In genomic region chr19:37930416-37930815, GRCh38 we compare ENCODE assay signal across 20 cellular contexts. TPM values are rescaled to one million over a fixed set of nuclear protein-coding genes. Genes with fewer than 3 reads are reported as not detected.
DNase-seq lines count a peak whose midpoint lies in the region; ATAC-seq, FAIRE-seq and TF ChIP-seq lines count a peak whose summit lies in the region.
"Had no signal": no experiment of that assay in that cellular context is flagged by ENCODE, and none has a peak within 500 bp of the region (broad histone marks: within the 10 kb centered on the region; RNA-seq: fewer than 3 reads in every experiment).

No MANE protein-coding gene starts in this region.

- intact Hi-C loops in PC-3 (cut with micrococcal nuclease): no loop called here

- H3K9me2 ChIP-seq in GM23248 (ENCODE audit: insufficient read depth) (no peaks in the 10 kb centered on the region), PC-3 (replicated peaks; ENCODE audit: low read length) (no peaks in the 10 kb centered on the region)

- H3K9me3 ChIP-seq in GM23248 (ENCODE audit: low read depth) (no peaks in the 10 kb centered on the region), PC-3 (ENCODE audit: low read length) (no peaks in the 10 kb centered on the region), H1 (ENCODE audit: insufficient read depth in 2 of 2, low read depth in 1 of 2, low read length in 1 of 2) (peaks cover 0 to 3% of the 10 kb centered on the region in 2 experiments; a peak in 2 of 4 replicates)
- H3K9me3 ChIP-seq: BE2C, SJSA1 had no signal

- H3K23ac ChIP-seq in H1 (ENCODE audit: insufficient read length): no peak overlapping the region

- DNase-seq in GM23248 (peak; percentile 27), PC-3 (peak; percentile 44), H1 (ENCODE audit: low read depth in 1 of 2, low spot score in 2 of 2) (no peak), NCI-H748 treated with DMSO at 0.1 percent for 48 hours (lab: John Stamatoyannopoulos, UW) (no peak)
- no peak for DNase-seq in stimulated activated naive B cell treated with anti-CD40 and anti-IgM and Interleukin-4, amounts not matched to agents 10 μg/mL and 1 μg/mL and 100 μg/mL, for 72 hours
- DNase-seq: activated CD4-positive, alpha-beta T cell treated with anti-CD3 and anti-CD28 coated beads, Interleukin-2, amount 10 ng/mL, durations not matched to agents 24 days and 14 days; activated naive CD4-positive, alpha-beta T cell treated with Interleukin-2 at 50 U/mL for 16 hours; BE2C; DMS153; erythroblast; NCI-H1694; NCI-H446 treated with DMSO at 0.1 percent for 48 hours had no signal

- H3K79me1 ChIP-seq in H1 (ENCODE audit: low read depth, low read length): peaks cover 30% of the 10 kb centered on the region

- H3K4me3 ChIP-seq in GM23248 (no peak overlapping the region), PC-3 (ENCODE audit: low read length) (no peak overlapping the region), H1 (ENCODE audit: extremely low read depth in 1 of 4, insufficient read depth in 2 of 4, low read depth in 3 of 4, low read length in 4 of 4) (no peak overlapping the region)
- H3K4me3 ChIP-seq: SJSA1 had no signal

- TF ChIP-seq EP300 in H1 (IDR thresholded peaks at IDR 0.05; ENCODE audit: borderline replicate concordance in 1 of 2, low read depth in 2 of 2, low read length in 2 of 2): no peak

- H3K4me3 Mint-ChIP-seq in stimulated activated naive B cell treated with anti-CD40 and anti-IgM and Interleukin-4, amounts not matched to agents 10 μg/mL and 1 μg/mL and 100 μg/mL, for 72 hours: no peak overlapping the region
- H3K4me3 Mint-ChIP-seq: activated CD4-positive, alpha-beta T cell treated with anti-CD3 and anti-CD28 coated beads, Interleukin-2, amount 10 ng/mL, durations not matched to agents 24 days and 14 days had no signal

- H2BK5ac ChIP-seq in H1 (ENCODE audit: low read depth, low read length): peak overlapping the region; percentile 26; the same call in 1 of the 2 replicates

- FAIRE-seq in H1 (lab: Jason Lieb, UNC): no peak
- FAIRE-seq: GM18507, keratinocyte had no signal

- no peak overlapping the region for H3K14ac ChIP-seq in H1 (ENCODE audit: insufficient read length)

- peaks cover 0 to under 1% of the 10 kb centered on the region in 2 donors for H3K9me3 Mint-ChIP-seq in stimulated activated naive B cell treated with anti-CD40 and anti-IgM and Interleukin-4, amounts not matched to agents 10 μg/mL and 1 μg/mL and 100 μg/mL, for 72 hours
- H3K9me3 Mint-ChIP-seq: activated CD4-positive, alpha-beta T cell treated with anti-CD3 and anti-CD28 coated beads, Interleukin-2, amount 10 ng/mL, durations not matched to agents 24 days and 14 days had no signal

- ATAC-seq in PC-3 (no peak), GM21529 (IDR thresholded peaks at IDR 0.05; ENCODE audit: unreplicated experiment) (no peak), HG02763 (IDR thresholded peaks at IDR 0.05; ENCODE audit: unreplicated experiment) (no peak)
- ATAC-seq in stimulated activated naive B cell treated with anti-CD40 and anti-IgM and Interleukin-4, amounts not matched to agents 10 μg/mL and 1 μg/mL and 100 μg/mL, for 72 hours (replicated peaks): no peak
- ATAC-seq: sciatic nerve had no signal

- H3K79me2 ChIP-seq in GM23248 (ENCODE audit: insufficient read depth) (peaks cover 100% of the 10 kb centered on the region), PC-3 (ENCODE audit: low read length) (peaks cover 87% of the 10 kb centered on the region), H1 (ENCODE audit: control insufficient read depth in 1 of 2, insufficient read depth in 2 of 2, low read length in 2 of 2) (peaks cover 2 to 64% of the 10 kb centered on the region in 2 experiments)

- H2BK120ac ChIP-seq in H1 (replicated peaks; ENCODE audit: low read depth, low read length): no peak overlapping the region

- H3K36me3 Mint-ChIP-seq in stimulated activated naive B cell treated with anti-CD40 and anti-IgM and Interleukin-4, amounts not matched to agents 10 μg/mL and 1 μg/mL and 100 μg/mL, for 72 hours: peaks cover 36 to 55% of the 10 kb centered on the region in 2 donors

- no peak overlapping the region; the same call in 1 of the 2 replicates for H2BK15ac ChIP-seq in H1 (ENCODE audit: low read length)

- no peak for TF ChIP-seq RAD21 in H1 (IDR thresholded peaks at IDR 0.05 in 1 of 2, conservative IDR thresholded peaks at IDR 0.05 in 1 of 2; ENCODE audit: low read depth in 2 of 2, low read length in 2 of 2)

- H3F3A ChIP-seq in GM23248 (ENCODE audit: insufficient read depth) (no peaks in the 10 kb centered on the region), PC-3 (ENCODE audit: low read length, unreplicated experiment) (peaks cover 4% of the 10 kb centered on the region)

- H3K56ac ChIP-seq in H1 (replicated peaks; ENCODE audit: insufficient read length, low read depth, low read length): no peak overlapping the region

- peak overlapping the region; percentile 23 for H4K5ac ChIP-seq in H1 (ENCODE audit: insufficient read length, low read depth, low read length)

- TF ChIP-seq CTCF in PC-3 (conservative IDR thresholded peaks at IDR 0.05; ENCODE audit: low read depth, low read length): no peak
- no peak for TF ChIP-seq CTCF in H1 (IDR thresholded peaks at IDR 0.05; ENCODE audit: control extremely low read depth in 1 of 3, insufficient read depth in 1 of 3, low read depth in 1 of 3, low read length in 3 of 3)

- H3K36me3 ChIP-seq in GM23248 (ENCODE audit: low read depth): no peaks in the 10 kb centered on the region
- peaks cover 18% of the 10 kb centered on the region for H3K36me3 ChIP-seq in PC-3 (ENCODE audit: low read depth, low read length)
- peaks cover 0 to 6% (median 1%) of the 10 kb centered on the region in 4 experiments; a peak in 2 of 8 replicates for H3K36me3 ChIP-seq in H1 (ENCODE audit: control insufficient read depth in 2 of 4, insufficient read depth in 4 of 4, low read length in 3 of 4)
- H3K36me3 ChIP-seq: BE2C had no signal

- no peak overlapping the region for H3K18ac ChIP-seq in H1 (ENCODE audit: extremely low read depth, low read length)

- no peak overlapping the region for H3K9ac ChIP-seq in GM23248
- H3K9ac ChIP-seq in PC-3 (ENCODE audit: low read length): no peak overlapping the region
- H3K9ac ChIP-seq in H1 (replicated peaks in 1 of 4; ENCODE audit: extremely low read depth in 1 of 4, low read depth in 3 of 4, low read length in 3 of 4): no peak overlapping the region

- POLR2A ChIA-PET in PC-3 (lab: Charles Lee; ENCODE audit: unreplicated experiment) (no interaction called here), H1 (lab: Charles Lee; ENCODE audit: partially characterized antibody) (interaction anchor here (1.3 to 4.3 kb wide), 6 partner anchors 8 to 73 kb away, joined by 3 to 37 read pairs (median 18); partner anchors contain the start of genes SIPA1L3 and WDR87)

- H4K8ac ChIP-seq in H1 (ENCODE audit: extremely low read depth, insufficient read depth, low read length): no peak overlapping the region

- peak overlapping the region; percentile 42 for H3K27ac Mint-ChIP-seq in stimulated activated naive B cell treated with anti-CD40 and anti-IgM and Interleukin-4, amounts not matched to agents 10 μg/mL and 1 μg/mL and 100 μg/mL, for 72 hours
- H3K27ac Mint-ChIP-seq: activated CD4-positive, alpha-beta T cell treated with anti-CD3 and anti-CD28 coated beads, Interleukin-2, amount 10 ng/mL, durations not matched to agents 24 days and 14 days had no signal

- H2AK5ac ChIP-seq in H1 (ENCODE audit: low read depth, low read length): peak overlapping the region; percentile 30; the same call in 1 of the 2 replicates

- no peak overlapping the region for H3K27ac ChIP-seq in GM23248
- H3K27ac ChIP-seq in PC-3 (ENCODE audit: low read length): no peak overlapping the region
- no peak overlapping the region for H3K27ac ChIP-seq in H1 (ENCODE audit: low read depth, low read length)
- H3K27ac ChIP-seq: SJSA1 had no signal

- H2BK12ac ChIP-seq in H1 (ENCODE audit: low read depth, low read length): peak overlapping the region; percentile 69; the same call in 1 of the 2 replicates

- no peaks in the 10 kb centered on the region for H3K27me3 Mint-ChIP-seq in stimulated activated naive B cell treated with anti-CD40 and anti-IgM and Interleukin-4, amounts not matched to agents 10 μg/mL and 1 μg/mL and 100 μg/mL, for 72 hours
- H3K27me3 Mint-ChIP-seq: activated CD4-positive, alpha-beta T cell treated with anti-CD3 and anti-CD28 coated beads, Interleukin-2, amount 10 ng/mL, durations not matched to agents 24 days and 14 days had no signal

- H4K91ac ChIP-seq in H1 (replicated peaks; ENCODE audit: insufficient read length, low read length): peak overlapping the region; percentile 83

- H2AFZ ChIP-seq in GM23248 (no peak overlapping the region), PC-3 (ENCODE audit: low read length) (no peak overlapping the region), H1 (ENCODE audit: low read length) (no peak overlapping the region)

- peaks cover 15% of the 10 kb centered on the region for H3K4me1 ChIP-seq in GM23248 (ENCODE audit: insufficient read depth)
- peaks cover 38% of the 10 kb centered on the region for H3K4me1 ChIP-seq in PC-3 (ENCODE audit: insufficient read depth, low read length)
- H3K4me1 ChIP-seq in H1 (replicated peaks in 1 of 4; ENCODE audit: control insufficient read depth in 3 of 4, insufficient read depth in 4 of 4, low read length in 3 of 4): peaks cover 25 to 47% (median 35%) of the 10 kb centered on the region in 4 experiments
- H3K4me1 ChIP-seq: BE2C, SJSA1 had no signal

- CTCF ChIA-PET in PC-3 (lab: Charles Lee): no interaction called here
- CTCF ChIA-PET in H1 (lab: Charles Lee; ENCODE audit: partially characterized antibody): interaction anchor here (0.7 to 4.3 kb wide), 5 partner anchors 27 to 73 kb away, joined by 3 to 24 read pairs (median 12); no protein-coding TSS in a partner anchor

- in situ Hi-C loops in GM23248 (cut with MboI): no loop called here

- no TSS peak for BruUV-seq in PC-3 (replicated peaks; lab: Mats Ljungman, UMichigan)

- H3K4ac ChIP-seq in H1 (replicated peaks; ENCODE audit: insufficient read length, low read depth, low read length): peak overlapping the region; percentile 13

- H3K4me1 Mint-ChIP-seq in stimulated activated naive B cell treated with anti-CD40 and anti-IgM and Interleukin-4, amounts not matched to agents 10 μg/mL and 1 μg/mL and 100 μg/mL, for 72 hours: peaks cover 59 to 83% of the 10 kb centered on the region in 2 donors

- H3K4me2 ChIP-seq in GM23248 (ENCODE audit: unreplicated experiment) (no peak overlapping the region), PC-3 (ENCODE audit: low read length) (no peak overlapping the region), H1 (ENCODE audit: insufficient read depth in 1 of 2, low read depth in 2 of 2, low read length in 2 of 2) (peak overlapping the region in 1 of 2 experiments; percentile 77; a peak in 1 of 4 replicates)

- H3K23me2 ChIP-seq in H1 (ENCODE audit: low read depth, low read length): peaks cover 8% of the 10 kb centered on the region; the same call in 1 of the 2 replicates

- WGBS in GM23248 (ENCODE audit: low coverage in 1 of 2, low lambda C conversion rate in 2 of 2, missing lambda C conversion rate in 2 of 2), 2 experiments: 96% methylated on average over 3 to 5 of the region's 5 CpGs
- WGBS in H1 (ENCODE audit: extremely low coverage in 1 of 2, insufficient coverage in 1 of 2, insufficient read length in 1 of 2, insufficient replicate concordance in 2 of 2, low coverage in 1 of 2, low lambda C conversion rate in 2 of 2, missing lambda C conversion rate in 1 of 2), 2 experiments: 75% methylated on average over 4 of the region's 5 CpGs; no CpG with 5 or more reads in 1 of the 2 experiments

- H2BK20ac ChIP-seq in H1 (ENCODE audit: low read length): peak overlapping the region; percentile 87; the same call in 1 of the 2 replicates

- H4K20me1 ChIP-seq in GM23248 (ENCODE audit: insufficient read depth) (no peaks in the 10 kb centered on the region), PC-3 (ENCODE audit: low read length) (no peaks in the 10 kb centered on the region), H1 (replicated peaks in 1 of 2; ENCODE audit: control insufficient read depth in 1 of 2, insufficient read depth in 2 of 2, low read length in 2 of 2) (peaks cover 0 to 4% of the 10 kb centered on the region in 2 experiments)

- no peak for TF ChIP-seq POLR2A in H1 (IDR thresholded peaks at IDR 0.05; ENCODE audit: control extremely low read depth in 1 of 2, low read depth in 2 of 2, low read length in 2 of 2)

- H3K27me3 ChIP-seq in GM23248 (replicated peaks; ENCODE audit: insufficient read depth) (no peaks in the 10 kb centered on the region), PC-3 (ENCODE audit: low read length) (no peaks in the 10 kb centered on the region), H1 (replicated peaks in 1 of 4; ENCODE audit: control insufficient read depth in 3 of 4, extremely low read depth in 1 of 4, insufficient read depth in 3 of 4, low read length in 3 of 4) (no peaks in the 10 kb centered on the region)
- H3K27me3 ChIP-seq: BE2C, SJSA1 had no signal

RNA-seq across cellular contexts. Expression of gene SIPA1L3, which starts 23.4 kb away (rescaled TPM):
- total RNA-seq in GM23248 (2014; rRNA removed; shearing (Covaris generic)): 12.1 and 34.3 TPM in 2 replicates
- polyA plus RNA-seq in GM23248 (2016; fragmentation: Nextera tagmentation; extraction: Ambion mirVana) (2.6 and 3.7 TPM in 2 replicates), H1 (2011; rRNA removed) (15.0 and 20.7 TPM in 2 replicates)
- total RNA-seq in PC-3 (2014; rRNA removed): 38.7 and 56.3 TPM in 2 replicates
- 43.0 and 54.9 TPM in 2 replicates for total RNA-seq in H1 (2021; fragmentation: NEBNext Ultra II Directional; extraction: Animal tissue kit (Norgen Biotek cat#: 25700))
- 6.4 TPM for polyA plus RNA-seq in H1 (2011; cell fraction: cytosol; rRNA removed)
- 18.8 TPM for polyA plus RNA-seq in H1 (2011; cell fraction: nucleus; rRNA removed)
- 20.8 to 28.2 TPM (median 23.1 TPM) in 4 replicates for polyA plus RNA-seq in H1 (2012, experiment 1 of 2)
- 11.1 TPM for polyA plus RNA-seq in H1 (2012, experiment 2 of 2)
- 13.0 TPM for polyA plus RNA-seq in H1 (2013, experiment 1 of 2)
- polyA plus RNA-seq in H1 (2013, experiment 2 of 2): 12.9 TPM
- 29.1 and 30.5 TPM in 2 replicates for polyA minus RNA-seq in H1 (2011; rRNA and poly(A)+ RNA removed)
- 25.5 TPM for polyA minus RNA-seq in H1 (2011; cell fraction: cytosol; rRNA and poly(A)+ RNA removed)
- 35.5 TPM for polyA minus RNA-seq in H1 (2011; cell fraction: nucleus; rRNA and poly(A)+ RNA removed)

RNA-seq across cellular contexts. Expression of gene WDR87, which starts 24.0 kb away (rescaled TPM):
- not detected in 2 replicates for total RNA-seq in GM23248 (2014; rRNA removed; shearing (Covaris generic))
- polyA plus RNA-seq in GM23248 (2016; fragmentation: Nextera tagmentation; extraction: Ambion mirVana) (not detected in 2 replicates), H1 (2011; rRNA removed) (not detected in 2 replicates)
- not detected in 2 replicates for total RNA-seq in PC-3 (2014; rRNA removed)
- not detected in 2 replicates for total RNA-seq in H1 (2021; fragmentation: NEBNext Ultra II Directional; extraction: Animal tissue kit (Norgen Biotek cat#: 25700))
- polyA plus RNA-seq in H1 (2011; cell fraction: cytosol; rRNA removed): not detected
- polyA plus RNA-seq in H1 (2011; cell fraction: nucleus; rRNA removed): 0.01 TPM
- polyA plus RNA-seq in H1 (2012, experiment 1 of 2): 0.01 TPM in 1 of 4 replicates, not detected in the others
- polyA plus RNA-seq in H1 (2012, experiment 2 of 2): not detected
- polyA plus RNA-seq in H1 (2013, experiment 1 of 2): under 0.01 TPM
- polyA plus RNA-seq in H1 (2013, experiment 2 of 2): not detected
- polyA minus RNA-seq in H1 (2011; rRNA and poly(A)+ RNA removed): not detected in 2 replicates
- not detected for polyA minus RNA-seq in H1 (2011; cell fraction: cytosol; rRNA and poly(A)+ RNA removed)
- polyA minus RNA-seq in H1 (2011; cell fraction: nucleus; rRNA and poly(A)+ RNA removed): not detected
- total RNA-seq: activated CD4-positive, alpha-beta T cell treated with anti-CD3 and anti-CD28 coated beads, Interleukin-2, amount 10 ng/mL, durations not matched to agents 24 days and 14 days; glomerular endothelial cell; sciatic nerve; SJSA1; temporal lobe had no signal
- polyA plus RNA-seq: keratinocyte had no signal

Comparison
In these comparisons a context has a peak if more than half of its experiments do, and no peak if none do; other contexts are left out.
1. DNase-seq: peak in GM23248 (single experiment) and PC-3 (single experiment); none in H1 (0 of 2), stimulated activated naive B cell treated with anti-CD40 and anti-IgM and Interleukin-4, amounts not matched to agents 10 μg/mL and 1 μg/mL and 100 μg/mL, for 72 hours (single experiment) and NCI-H748 treated with DMSO at 0.1 percent for 48 hours (single experiment).